Comparison of ENCODE assay signal across 1 cellular context in the genomic region with DNA sequence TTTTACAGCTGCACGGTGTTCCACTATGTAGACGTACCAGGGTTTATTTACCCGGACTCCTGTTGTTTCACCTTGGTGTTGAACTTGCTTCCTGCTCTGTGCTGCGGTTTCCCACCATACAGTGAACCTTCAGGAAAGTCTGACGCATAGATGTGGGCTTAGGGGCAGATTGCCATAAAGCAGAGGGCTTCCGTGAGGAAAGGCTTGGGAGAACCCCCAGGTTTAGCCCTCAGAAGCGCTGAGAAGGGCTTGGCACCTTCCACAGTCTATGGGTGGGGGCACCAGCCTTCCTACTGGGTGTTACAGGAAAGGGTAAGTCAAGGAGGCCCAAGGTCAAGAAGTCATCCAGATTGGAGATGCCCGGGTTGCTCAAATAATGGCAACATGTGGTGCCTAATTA.
TF ChIP-seq lines count a peak whose summit lies in the region.

No MANE protein-coding gene starts in this region.

TF ChIP-seq in K562, 482 proteins besides CTCF, POLR2A, EP300 and RAD21 (continued from another document):
- TF ChIP-seq TFE3 (CRISPR knock-in tag; IDR thresholded peaks at IDR 0.05): no peak
- no peak for TF ChIP-seq ATF4 (CRISPR knock-in tag; IDR thresholded peaks at IDR 0.05)
- no peak for TF ChIP-seq HMG20B (CRISPR knock-in tag; IDR thresholded peaks at IDR 0.05)
- no peak for TF ChIP-seq ZNF717 (CRISPR knock-in tag; IDR thresholded peaks at IDR 0.05)
